ENCODE assay signal across 8 cellular contexts in genomic region chr10:62817763-62818425, GRCh38. TPM values are rescaled to one million over a fixed set of nuclear protein-coding genes. Genes with fewer than 3 reads are reported as not detected.
DNase-seq lines count a peak whose midpoint lies in the region; ATAC-seq and TF ChIP-seq lines count a peak whose summit lies in the region.

No MANE protein-coding gene starts in this region.

- H3K4me3 ChIP-seq in Panc1 (ENCODE audit: low read depth in 2 of 2, low read length in 2 of 2) (peak overlapping the region; percentile 68 to 87), neutrophil (ENCODE audit: low read depth in 1 of 2, low read length in 1 of 2) (peak overlapping the region; percentile 84 to 98), upper lobe of left lung (peak overlapping the region; percentile 80 to 96 (median 90))

- H3K27me3 ChIP-seq in Panc1 (ENCODE audit: control insufficient read depth, insufficient read depth, low read length) (peaks cover 43% of the 10 kb centered on the region), neutrophil (peaks cover 84% of the 10 kb centered on the region), upper lobe of left lung (peaks cover 0 to 36% (median 28%) of the 10 kb centered on the region in 4 donors)

- CTCF ChIA-PET in Panc1 (lab: Charles Lee) = interaction anchor here (0.6 to 1.5 kb wide), 9 partner anchors 36 to 902 kb away, joined by 3 to 15 read pairs (median 5); no protein-coding TSS in a partner anchor
- CTCF ChIA-PET in activated naive CD4-positive, alpha-beta T cell treated with anti-CD3 and anti-CD28 coated beads for 36 hours (lab: Charles Lee) = interaction anchor here (0.6 to 4.4 kb wide), 20 partner anchors 11 to 379 kb away, joined by 3 to 49 read pairs (median 4); partner anchors contain the start of gene ADO

- H3K36me3 Mint-ChIP-seq in activated naive CD4-positive, alpha-beta T cell treated with anti-CD3 and anti-CD28 coated beads for 36 hours (ENCODE audit: low read depth) = peaks cover 24% of the 10 kb centered on the region

- H3K4me3 Mint-ChIP-seq in activated naive CD4-positive, alpha-beta T cell treated with anti-CD3 and anti-CD28 coated beads for 36 hours = peak overlapping the region; percentile 95

- H3K9me3 ChIP-seq in Panc1 (ENCODE audit: control insufficient read depth, insufficient read depth, low read depth, low read length) = no peaks in the 10 kb centered on the region
- H3K9me3 ChIP-seq in neutrophil = no peaks in the 10 kb centered on the region
- H3K9me3 ChIP-seq in upper lobe of left lung = no peaks in the 10 kb centered on the region

- TF ChIP-seq CTCF in Panc1 (IDR thresholded peaks at IDR 0.05) = peak; percentile 94
- peak; percentile 97 for TF ChIP-seq CTCF in neutrophil (IDR thresholded peaks at IDR 0.05)
- peak; percentile 83 to 94 (median 92) for TF ChIP-seq CTCF in upper lobe of left lung (IDR thresholded peaks at IDR 0.05)

- no peak for TF ChIP-seq EP300 in upper lobe of left lung (IDR thresholded peaks at IDR 0.05)

- peaks cover 29% of the 10 kb centered on the region for H3K4me1 Mint-ChIP-seq in activated naive CD4-positive, alpha-beta T cell treated with anti-CD3 and anti-CD28 coated beads for 36 hours (ENCODE audit: low read depth)

- H3K27ac ChIP-seq in Panc1 (ENCODE audit: low read length) = no peak overlapping the region
- peak overlapping the region; percentile 90 for H3K27ac ChIP-seq in neutrophil
- H3K27ac ChIP-seq in upper lobe of left lung = peak overlapping the region in 3 of 4 donors; percentile 81 to 93 (median 90)

- no peak for TF ChIP-seq POLR2A in upper lobe of left lung (IDR thresholded peaks at IDR 0.05)

- peaks cover 16% of the 10 kb centered on the region for H3K27me3 Mint-ChIP-seq in activated naive CD4-positive, alpha-beta T cell treated with anti-CD3 and anti-CD28 coated beads for 36 hours (ENCODE audit: low read depth)

- DNase-seq in CMK (ENCODE audit: low read depth) = peak; percentile 22
- DNase-seq in Panc1 (ENCODE audit: low read depth, low spot score) = no peak
- peak; percentile 73 for DNase-seq in activated naive CD4-positive, alpha-beta T cell treated with anti-CD3 and anti-CD28 coated beads for 36 hours
- DNase-seq in germinal center (ENCODE audit: low spot score) = peak; percentile 89
- DNase-seq in upper lobe of left lung = peak; percentile 80 to 94

- peak overlapping the region; percentile 98 for H3K27ac Mint-ChIP-seq in activated naive CD4-positive, alpha-beta T cell treated with anti-CD3 and anti-CD28 coated beads for 36 hours

- BruUV-seq in Panc1 (replicated peaks; lab: Mats Ljungman, UMichigan) = no TSS peak

- intact Hi-C loops in Panc1 (cut with micrococcal nuclease; ENCODE audit: unreplicated experiment) = loop anchor here (2.0 to 10.0 kb wide), 4 partner anchors 223 to 553 kb away; partner anchors contain the start of gene RTKN2
- intact Hi-C loops in activated naive CD4-positive, alpha-beta T cell treated with anti-CD3 and anti-CD28 coated beads for 36 hours (cut with micrococcal nuclease) = loop anchor here (1.0 to 5.0 kb wide), 12 partner anchors 208 to 875 kb away; partner anchors contain the start of genes REEP3 and RTKN2

- H3K9me3 Mint-ChIP-seq in activated naive CD4-positive, alpha-beta T cell treated with anti-CD3 and anti-CD28 coated beads for 36 hours = no peaks in the 10 kb centered on the region

- ATAC-seq in GM19372 (IDR thresholded peaks at IDR 0.05; ENCODE audit: low read depth, unreplicated experiment) (peak; percentile 37), HG03442 (IDR thresholded peaks at IDR 0.05; ENCODE audit: unreplicated experiment) (peak; percentile 29), Panc1 (peak; percentile 78), upper lobe of left lung (ENCODE audit: low FRiP score in 2 of 2) (peak; percentile 76 to 87)

- POLR2A ChIA-PET in Panc1 (lab: Charles Lee) = interaction anchor here (0.6 kb wide), 1 partner anchor 321 kb away, joined by 3 read pairs; no protein-coding TSS in a partner anchor

- no peaks in the 10 kb centered on the region for H3K36me3 ChIP-seq in Panc1 (ENCODE audit: control insufficient read depth, insufficient read depth, low read length)
- no peaks in the 10 kb centered on the region for H3K36me3 ChIP-seq in neutrophil
- no peaks in the 10 kb centered on the region for H3K36me3 ChIP-seq in upper lobe of left lung

- WGBS in upper lobe of left lung, 2 donors = 1 to 2% methylated on average over 32 to 33 of the region's 51 CpGs

- in situ Hi-C loops in Panc1 (cut with HindIII; ENCODE audit: low pct_unique_long_range_greater_than_20kb, low sequenced_read_pairs) = no loop called here

- peaks cover 11% of the 10 kb centered on the region for H3K4me1 ChIP-seq in Panc1 (ENCODE audit: control insufficient read depth, insufficient read depth, low read length)
- H3K4me1 ChIP-seq in neutrophil (ENCODE audit: control insufficient read depth in 1 of 2, insufficient read depth in 1 of 2, low read depth in 1 of 2, low read length in 1 of 2) = peaks cover 31 to 34% of the 10 kb centered on the region in 2 experiments
- peaks cover 38 to 43% (median 42%) of the 10 kb centered on the region in 4 donors for H3K4me1 ChIP-seq in upper lobe of left lung

RNA-seq across cellular contexts. Expression of gene EGR2, which starts 1.7 kb away (rescaled TPM):
- 0.82 TPM for total RNA-seq in Panc1 (2021; ENCODE audit: unreplicated experiment)
- 0.41 TPM for polyA plus RNA-seq in Panc1 (2012; ENCODE audit: insufficient read length)
- 10 to 100 TPM; 18.5 to 21.4 TPM for total RNA-seq in activated naive CD4-positive, alpha-beta T cell treated with anti-CD3 and anti-CD28 coated beads for 36 hours
- total RNA-seq in upper lobe of left lung = 10 to 100 TPM in 2 of 6 donors, 1 to 10 TPM in 4; 3.5 to 50.9 (median 7.0) TPM

RNA-seq across cellular contexts. Expression of gene ADO, which starts 13.4 kb away (rescaled TPM):
- total RNA-seq in Panc1 (2021; ENCODE audit: unreplicated experiment) (24.9 TPM), upper lobe of left lung (10 to 100 TPM in 5 of 6 donors, 1 to 10 TPM in 1; 7.3 to 27.5 (median 19.2) TPM)
- 20.8 TPM for polyA plus RNA-seq in Panc1 (2012; ENCODE audit: insufficient read length)
- 10 to 100 TPM; 24.9 to 26.2 TPM for total RNA-seq in activated naive CD4-positive, alpha-beta T cell treated with anti-CD3 and anti-CD28 coated beads for 36 hours

Comparison
In these comparisons a context has a peak if more than half of its experiments do, and no peak if none do; other contexts are left out.
1. ATAC-seq: peak in every context shown above with its lines; median percentile 82 in upper lobe of left lung; 78 in Panc1; 37 in GM19372; 29 in HG03442.